In the genomic region with DNA sequence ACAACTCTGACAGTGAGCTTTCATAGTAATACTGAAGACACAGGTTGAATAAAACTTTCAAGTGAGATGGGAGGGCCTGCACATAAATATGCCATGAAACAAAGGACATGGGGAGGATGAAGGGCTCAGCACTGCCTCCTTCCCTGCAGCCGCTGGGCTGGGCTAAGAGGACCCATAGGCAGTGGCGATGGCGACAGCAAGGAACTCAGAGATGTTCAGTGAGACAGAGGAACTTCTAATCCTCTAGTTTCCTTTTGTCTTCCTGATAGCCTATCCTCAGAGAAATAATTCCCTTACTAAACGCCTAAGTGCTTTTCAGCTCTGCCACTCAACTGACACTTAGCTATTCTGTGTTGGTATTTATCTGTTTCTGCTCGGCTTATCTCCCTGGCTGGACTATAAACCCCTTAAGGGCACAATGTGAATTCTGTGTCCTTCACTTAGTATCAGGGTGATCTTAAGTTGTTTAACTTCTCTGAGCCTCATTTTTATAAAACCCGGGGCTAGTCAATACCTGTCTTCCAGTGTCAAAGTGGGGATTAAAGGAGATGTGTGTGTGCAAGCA, we compare ENCODE assay signal across 14 cellular contexts. TPM values are rescaled to one million over a fixed set of nuclear protein-coding genes. Genes with fewer than 3 reads are reported as not detected.
DNase-seq lines count a peak whose midpoint lies in the region; ATAC-seq, FAIRE-seq and TF ChIP-seq lines count a peak whose summit lies in the region.
"Had no signal": no experiment of that assay in that cellular context is flagged by ENCODE, and none has a peak within 500 bp of the region (broad histone marks: within the 10 kb centered on the region; RNA-seq: fewer than 3 reads in every experiment).

No MANE protein-coding gene starts in this region.

- peaks cover 12% of the 10 kb centered on the region for H3K36me3 Mint-ChIP-seq in stimulated activated naive CD8-positive, alpha-beta T cell treated with anti-CD3 and anti-CD28 coated beads, Interleukin-15, Interleukin-2, amounts not matched to agents 100 ng/mL and 50 ng/mL, for 24 hours (ENCODE audit: low read depth)

- DNase-seq in stimulated activated naive CD8-positive, alpha-beta T cell treated with anti-CD3 and anti-CD28 coated beads, Interleukin-15, Interleukin-2, amounts not matched to agents 100 U/mL and 50 U/mL, for 24 hours, result no peak
- DNase-seq in WERI-Rb-1, result peak; percentile 48
- DNase-seq in left ventricle myocardium inferior, result no peak
- no peak for DNase-seq in upper lobe of right lung
- no peak for DNase-seq in HTR-8/SVneo (ENCODE audit: insufficient read length, low spot score)
- no peak for DNase-seq in NCI-H2196 treated with DMSO at 0.1 percent for 48 hours (lab: John Stamatoyannopoulos, UW; ENCODE audit: unreplicated experiment)
- DNase-seq: MM.1S; sigmoid colon; stimulated activated CD4-positive, alpha-beta T cell treated with anti-CD3 and anti-CD28 coated beads, Interleukin-4, amount 100 ng/mL, for 1 hour; trophoblast cell had no signal

- peak overlapping the region; percentile 37 for H3K27ac Mint-ChIP-seq in stimulated activated naive CD8-positive, alpha-beta T cell treated with anti-CD3 and anti-CD28 coated beads, Interleukin-15, Interleukin-2, amounts not matched to agents 100 ng/mL and 50 ng/mL, for 24 hours
- H3K27ac Mint-ChIP-seq: activated T-helper 17 cell treated with anti-CD3 and anti-CD28 coated beads, Interleukin-2, amount 50 U/mL, for 72 hours had no signal

- peaks cover 30% of the 10 kb centered on the region for H3K4me1 Mint-ChIP-seq in stimulated activated naive CD8-positive, alpha-beta T cell treated with anti-CD3 and anti-CD28 coated beads, Interleukin-15, Interleukin-2, amounts not matched to agents 100 ng/mL and 50 ng/mL, for 24 hours (ENCODE audit: low read depth)

- intact Hi-C loops in left ventricle myocardium inferior (cut with micrococcal nuclease) (no loop called here), upper lobe of right lung (cut with DNase I) (no loop called here)

- peaks cover 11% of the 10 kb centered on the region for H3K9me3 Mint-ChIP-seq in stimulated activated naive CD8-positive, alpha-beta T cell treated with anti-CD3 and anti-CD28 coated beads, Interleukin-15, Interleukin-2, amounts not matched to agents 100 ng/mL and 50 ng/mL, for 24 hours
- H3K9me3 Mint-ChIP-seq: activated T-helper 17 cell treated with anti-CD3 and anti-CD28 coated beads, Interleukin-2, amount 50 U/mL, for 72 hours had no signal

- H3K27me3 Mint-ChIP-seq in stimulated activated naive CD8-positive, alpha-beta T cell treated with anti-CD3 and anti-CD28 coated beads, Interleukin-15, Interleukin-2, amounts not matched to agents 100 ng/mL and 50 ng/mL, for 24 hours, result no peaks in the 10 kb centered on the region
- H3K27me3 Mint-ChIP-seq: activated T-helper 17 cell treated with anti-CD3 and anti-CD28 coated beads, Interleukin-2, amount 50 U/mL, for 72 hours had no signal

- H3K36me3 ChIP-seq in WERI-Rb-1, result no peaks in the 10 kb centered on the region
- no peaks in the 10 kb centered on the region for H3K36me3 ChIP-seq in left ventricle myocardium inferior
- no peaks in the 10 kb centered on the region for H3K36me3 ChIP-seq in upper lobe of right lung
- H3K36me3 ChIP-seq: sigmoid colon had no signal

- peaks cover 33% of the 10 kb centered on the region for H3K4me1 ChIP-seq in left ventricle myocardium inferior
- peaks cover 24% of the 10 kb centered on the region for H3K4me1 ChIP-seq in upper lobe of right lung

- ATAC-seq in stimulated activated naive CD8-positive, alpha-beta T cell treated with anti-CD3 and anti-CD28 coated beads, Interleukin-15, Interleukin-2, amounts not matched to agents 100 U/mL and 50 U/mL, for 24 hours, result no peak
- ATAC-seq in upper lobe of right lung (peak; percentile 46), GM18868 (IDR thresholded peaks at IDR 0.05; ENCODE audit: unreplicated experiment) (no peak)
- ATAC-seq: activated T-helper 17 cell treated with anti-CD3 and anti-CD28 coated beads, Interleukin-2, amount 50 U/mL, for 72 hours had no signal

- TF ChIP-seq CTCF in WERI-Rb-1 (IDR thresholded peaks at IDR 0.05; ENCODE audit: low read depth, low read length) (no peak), left ventricle myocardium inferior (IDR thresholded peaks at IDR 0.05; ENCODE audit: borderline replicate concordance) (no peak), upper lobe of right lung (IDR thresholded peaks at IDR 0.05) (no peak)

- H3K27me3 ChIP-seq in WERI-Rb-1 (ENCODE audit: insufficient read depth, low read depth, severe bottlenecking) (no peaks in the 10 kb centered on the region), left ventricle myocardium inferior (ENCODE audit: low read depth) (no peaks in the 10 kb centered on the region), upper lobe of right lung (no peaks in the 10 kb centered on the region)
- H3K27me3 ChIP-seq: sigmoid colon had no signal

- H3K27ac ChIP-seq in WERI-Rb-1, result peak overlapping the region; percentile 50; the same call in 1 of the 2 replicates
- H3K27ac ChIP-seq in left ventricle myocardium inferior (replicated peaks), result peak overlapping the region; percentile 50
- H3K27ac ChIP-seq in upper lobe of right lung, result no peak overlapping the region

- no peaks in the 10 kb centered on the region for H3K9me3 ChIP-seq in WERI-Rb-1 (ENCODE audit: severe bottlenecking)
- peaks cover 6% of the 10 kb centered on the region for H3K9me3 ChIP-seq in left ventricle myocardium inferior (replicated peaks)
- no peaks in the 10 kb centered on the region for H3K9me3 ChIP-seq in upper lobe of right lung

- FAIRE-seq in HTR-8/SVneo (lab: Jason Lieb, UNC), result no peak
- FAIRE-seq: GM19239 had no signal

- no peak overlapping the region for H3K4me3 Mint-ChIP-seq in stimulated activated naive CD8-positive, alpha-beta T cell treated with anti-CD3 and anti-CD28 coated beads, Interleukin-15, Interleukin-2, amounts not matched to agents 100 ng/mL and 50 ng/mL, for 24 hours

- H3K4me3 ChIP-seq in WERI-Rb-1 (ENCODE audit: low read depth, low read length) (no peak overlapping the region), left ventricle myocardium inferior (peak overlapping the region; percentile 17), upper lobe of right lung (no peak overlapping the region)
- H3K4me3 ChIP-seq: sigmoid colon had no signal

RNA-seq across cellular contexts. Expression of a gene that starts 24.4 kb away (rescaled TPM):
- 22.1 TPM for total RNA-seq in left ventricle myocardium inferior
- total RNA-seq in upper lobe of right lung, result 32.0 TPM

RNA-seq across cellular contexts. Expression of a gene that starts 30.3 kb away (rescaled TPM):
- total RNA-seq in left ventricle myocardium inferior (4.8 TPM), upper lobe of right lung (45.0 TPM)

RNA-seq across cellular contexts. Expression of a gene that starts 41.4 kb away (rescaled TPM):
- 7.2 TPM for total RNA-seq in left ventricle myocardium inferior
- 32.6 TPM for total RNA-seq in upper lobe of right lung
